Comparison of ENCODE assay signal across 10 cellular contexts in the genomic region with DNA sequence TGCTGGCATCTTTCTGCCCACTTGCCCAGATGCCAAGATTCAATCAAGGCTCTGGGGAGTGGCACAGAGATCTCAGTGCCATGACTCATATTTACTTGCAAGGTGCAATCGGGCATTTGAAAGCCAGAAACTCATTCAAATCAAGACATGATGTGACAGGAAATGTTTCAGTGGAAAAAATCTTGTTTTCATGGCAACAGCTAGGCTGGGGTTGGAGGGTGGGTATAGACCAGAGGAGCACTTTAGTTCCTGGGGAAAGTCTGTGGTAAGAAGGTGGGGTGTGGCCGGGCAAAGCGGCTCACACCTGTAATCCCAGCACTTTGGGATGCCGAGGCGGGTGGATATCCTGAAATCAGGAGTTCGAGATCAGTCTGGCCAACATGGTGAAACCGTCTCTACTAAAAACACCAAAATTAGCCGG. TPM values are rescaled to one million over a fixed set of nuclear protein-coding genes. Genes with fewer than 3 reads are reported as not detected.
DNase-seq lines count a peak whose midpoint lies in the region; ATAC-seq and TF ChIP-seq lines count a peak whose summit lies in the region.
"Had no signal": no experiment of that assay in that cellular context is flagged by ENCODE, and none has a peak within 500 bp of the region (broad histone marks: within the 10 kb centered on the region; RNA-seq: fewer than 3 reads in every experiment).

No MANE protein-coding gene starts in this region.

- TSS peak; percentile 24 for BruUV-seq in PC-3 (replicated peaks; lab: Mats Ljungman, UMichigan)

- ATAC-seq in PC-3 (peak; percentile 83), GM18498 (IDR thresholded peaks at IDR 0.05; ENCODE audit: unreplicated experiment) (no peak)

- H2AFZ ChIP-seq in PC-3 (ENCODE audit: low read length) = no peak overlapping the region

- H3K36me3 ChIP-seq in PC-3 (ENCODE audit: low read depth, low read length) = no peaks in the 10 kb centered on the region
- no peaks in the 10 kb centered on the region for H3K36me3 ChIP-seq in right atrium auricular region

- H4K20me1 ChIP-seq in PC-3 (ENCODE audit: low read length) = no peaks in the 10 kb centered on the region

- H3K27ac ChIP-seq in PC-3 (ENCODE audit: low read length) (peak overlapping the region; percentile 44), right atrium auricular region (no peak overlapping the region)

- CTCF ChIA-PET in PC-3 (lab: Charles Lee) = no interaction called here

- H3K4me1 ChIP-seq in PC-3 (ENCODE audit: insufficient read depth, low read length) (peaks cover 24% of the 10 kb centered on the region), right atrium auricular region (peaks cover 0 to 14% of the 10 kb centered on the region in 2 donors)

- peaks cover 9% of the 10 kb centered on the region for H3F3A ChIP-seq in PC-3 (ENCODE audit: low read length, unreplicated experiment)

- no peak overlapping the region for H3K9ac ChIP-seq in PC-3 (ENCODE audit: low read length)

- DNase-seq in PC-3 = peak; percentile 95
- DNase-seq in activated naive CD4-positive, alpha-beta T cell treated with anti-CD3 and anti-CD28 coated beads, Interleukin-2, amount 50 U/mL, for 16 hours = peak; percentile 29
- peak; percentile 26 to 44 for DNase-seq in stimulated activated CD4-positive, alpha-beta T cell treated with anti-CD3 and anti-CD28 coated beads, Interleukin-15, amount 100 ng/mL, for 48 hours (ENCODE audit: low read depth in 2 of 2)
- no peak for DNase-seq in SHP77 (lab: John Stamatoyannopoulos, UW)
- no peak for DNase-seq in right atrium auricular region (ENCODE audit: low spot score)
- DNase-seq: effector memory CD4-positive, alpha-beta T cell; NCI-H446 had no signal

- H3K79me2 ChIP-seq in PC-3 (ENCODE audit: low read length) = no peaks in the 10 kb centered on the region

- no peaks in the 10 kb centered on the region for H3K27me3 ChIP-seq in PC-3 (ENCODE audit: low read length)
- no peaks in the 10 kb centered on the region for H3K27me3 ChIP-seq in right atrium auricular region

- H3K4me3 ChIP-seq in PC-3 (ENCODE audit: low read length) (no peak overlapping the region), right atrium auricular region (no peak overlapping the region)

- TF ChIP-seq CTCF in PC-3 (conservative IDR thresholded peaks at IDR 0.05; ENCODE audit: low read depth, low read length) (no peak), right atrium auricular region (IDR thresholded peaks at IDR 0.05) (no peak)

- H3K4me2 ChIP-seq in PC-3 (ENCODE audit: low read length) = peak overlapping the region; percentile 32

- POLR2A ChIA-PET in PC-3 (lab: Charles Lee; ENCODE audit: unreplicated experiment) = no interaction called here

- H3K9me3 ChIP-seq in PC-3 (ENCODE audit: low read length) (no peaks in the 10 kb centered on the region), right atrium auricular region (no peaks in the 10 kb centered on the region)

- H3K9me2 ChIP-seq in PC-3 (replicated peaks; ENCODE audit: low read length) = no peaks in the 10 kb centered on the region

- intact Hi-C loops in PC-3 (cut with micrococcal nuclease) = loop anchor here (5.0 kb wide), 1 partner anchor 53 kb away; a partner anchor contains a TSS

RNA-seq across cellular contexts. Expression of a gene that starts 1.2 kb away (rescaled TPM):
- total RNA-seq in PC-3 (2014; rRNA removed) = not detected in 2 replicates
- not detected for total RNA-seq in right atrium auricular region
- total RNA-seq: liver, WTC11 had no signal

RNA-seq across cellular contexts. Expression of a gene that starts 26.0 kb away (rescaled TPM):
- total RNA-seq in PC-3 (2014; rRNA removed) = 0.52 TPM in 1 of 2 replicates, not detected in the other
- 1 to 10 TPM; 1.1 to 1.6 TPM for total RNA-seq in right atrium auricular region

RNA-seq across cellular contexts. Expression of a gene that starts 35.0 kb away (rescaled TPM):
- not detected in 2 replicates for total RNA-seq in PC-3 (2014; rRNA removed)
- not detected for total RNA-seq in right atrium auricular region
- total RNA-seq: liver had no signal

RNA-seq across cellular contexts. Expression of a gene that starts 43.2 kb away (rescaled TPM):
- 86.0 and 107 TPM in 2 replicates for total RNA-seq in PC-3 (2014; rRNA removed)
- 100 to 1,000 TPM; 155 to 207 TPM for total RNA-seq in right atrium auricular region

RNA-seq across cellular contexts. Expression of a gene that starts 46.3 kb away (rescaled TPM):
- total RNA-seq in PC-3 (2014; rRNA removed) (24.9 and 31.3 TPM in 2 replicates), right atrium auricular region (10 to 100 TPM; 21.5 to 23.0 TPM)

Comparison
In these comparisons a context has a peak if more than half of its experiments do, and no peak if none do; other contexts are left out.
1. DNase-seq: peak in PC-3 (single experiment), activated naive CD4-positive, alpha-beta T cell treated with anti-CD3 and anti-CD28 coated beads, Interleukin-2, amount 50 U/mL, for 16 hours (single experiment) and stimulated activated CD4-positive, alpha-beta T cell treated with anti-CD3 and anti-CD28 coated beads, Interleukin-15, amount 100 ng/mL, for 48 hours (2 of 2); none in SHP77 (0 of 2) and right atrium auricular region (single experiment).